ENCODE assay signal across 8 cellular contexts in the genomic region with DNA sequence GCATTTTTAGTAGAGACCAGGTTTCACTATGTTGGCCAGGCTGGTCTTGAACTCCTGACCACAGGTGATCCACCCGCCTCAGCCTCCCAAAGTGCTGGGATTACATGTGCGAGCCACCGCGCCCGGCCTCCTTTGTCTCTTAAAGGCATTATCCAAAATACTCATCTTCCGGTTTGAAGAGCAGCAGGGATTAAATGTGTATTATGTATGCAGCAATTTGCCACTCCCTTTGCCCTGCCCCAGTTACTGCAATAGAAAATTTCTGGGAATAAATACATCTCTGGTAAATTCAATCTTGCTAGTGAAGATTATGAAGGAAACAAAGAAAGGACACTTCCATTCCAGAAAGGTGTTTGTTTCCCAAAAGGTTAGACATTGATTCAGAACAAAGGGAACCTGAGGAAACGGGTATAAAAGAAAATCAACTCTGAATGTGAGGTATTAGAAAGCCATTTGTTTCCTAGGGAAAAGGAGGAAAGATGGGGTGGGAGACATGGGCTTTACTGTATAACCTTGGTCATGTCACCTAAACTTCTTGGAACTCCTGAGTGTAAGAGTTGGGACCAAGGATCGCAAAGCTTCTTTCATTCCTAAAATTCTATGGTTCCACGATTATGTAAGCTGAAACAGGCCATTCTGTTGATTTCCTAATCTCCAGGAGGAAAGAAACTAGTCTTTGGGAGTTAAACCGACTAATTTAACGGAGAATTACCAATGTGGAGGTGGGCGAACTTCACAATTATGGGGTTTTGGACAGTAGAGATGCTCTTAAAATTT. TPM values are rescaled to one million over a fixed set of nuclear protein-coding genes. Genes with fewer than 3 reads are reported as not detected.
DNase-seq lines count a peak whose midpoint lies in the region; ATAC-seq and TF ChIP-seq lines count a peak whose summit lies in the region.

No MANE protein-coding gene starts in this region.

- H3K4me3 ChIP-seq in GM12865 (ENCODE audit: low read depth, low read length): peak overlapping the region; percentile 93
- H3K4me3 ChIP-seq in NT2/D1 (ENCODE audit: insufficient read length, low read depth): peak overlapping the region; percentile 76
- peak overlapping the region; percentile 97 for H3K4me3 ChIP-seq in ectodermal cell (ENCODE audit: insufficient read depth, low read depth, low read length)
- H3K4me3 ChIP-seq in neural progenitor cell: peak overlapping the region; percentile 97

- peaks cover 16% of the 10 kb centered on the region for H3K27me3 Mint-ChIP-seq in neural progenitor cell (ENCODE audit: insufficient read depth, low read depth)

- H3K4me3 Mint-ChIP-seq in neural progenitor cell: peak overlapping the region; percentile 92

- no peak for TF ChIP-seq CTCF in GM12865 (IDR thresholded peaks at IDR 0.05; ENCODE audit: insufficient read depth, low read depth, low read length, missing control alignments)
- no peak for TF ChIP-seq CTCF in neural progenitor cell (IDR thresholded peaks at IDR 0.05)

- no peak for ATAC-seq in GM21825 (IDR thresholded peaks at IDR 0.05; ENCODE audit: unreplicated experiment)

- H3K27ac Mint-ChIP-seq in neural progenitor cell: peak overlapping the region; percentile 94

- no peaks in the 10 kb centered on the region for H3K36me3 ChIP-seq in NT2/D1 (ENCODE audit: insufficient read depth, insufficient read length, low read length)
- no peaks in the 10 kb centered on the region for H3K36me3 ChIP-seq in ectodermal cell (ENCODE audit: control insufficient read depth, insufficient read depth, low read length)
- no peaks in the 10 kb centered on the region for H3K36me3 ChIP-seq in neural progenitor cell

- H3K9me3 ChIP-seq in NT2/D1 (ENCODE audit: insufficient read depth, low read length) (no peaks in the 10 kb centered on the region), ectodermal cell (ENCODE audit: control insufficient read depth, low read length) (no peaks in the 10 kb centered on the region), neural progenitor cell (ENCODE audit: low read depth) (no peaks in the 10 kb centered on the region)

- peaks cover 28% of the 10 kb centered on the region for H3K79me2 ChIP-seq in neural progenitor cell (ENCODE audit: low read depth)

- H3K27ac ChIP-seq in ectodermal cell (ENCODE audit: insufficient read depth, low read depth, low read length, poor library complexity, severe bottlenecking) (no peak overlapping the region), neural progenitor cell (no peak overlapping the region)

- H3K4me1 Mint-ChIP-seq in neural progenitor cell: peaks cover 27% of the 10 kb centered on the region

- peaks cover 3% of the 10 kb centered on the region for H3K9me3 Mint-ChIP-seq in neural progenitor cell

- WGBS in ectodermal cell, 2 experiments: 68 to 71% methylated on average over 12 of the region's 12 CpGs

- no peaks in the 10 kb centered on the region for H3K27me3 ChIP-seq in NT2/D1 (ENCODE audit: insufficient read depth, insufficient read length)
- peaks cover 12% of the 10 kb centered on the region for H3K27me3 ChIP-seq in ectodermal cell (ENCODE audit: control insufficient read depth, insufficient read depth, low read length, poor library complexity, severe bottlenecking)
- H3K27me3 ChIP-seq in neural progenitor cell: peaks cover 13% of the 10 kb centered on the region

- peaks cover 28% of the 10 kb centered on the region for H4K20me1 ChIP-seq in neural progenitor cell (ENCODE audit: low read depth)

- DNase-seq in GM12865 (ENCODE audit: low read depth) (no peak), NT2/D1 (ENCODE audit: low read depth, low spot score) (no peak), neural progenitor cell (ENCODE audit: low spot score) (peak; percentile 9), HuH-7 (ENCODE audit: low spot score) (no peak), AML-193 (lab: John Stamatoyannopoulos, UW) (no peak), CD1c-positive myeloid dendritic cell (ENCODE audit: extremely low spot score) (no peak)

- H3K9ac ChIP-seq in NT2/D1 (ENCODE audit: insufficient read length, low read depth): peak overlapping the region; percentile 90
- H3K9ac ChIP-seq in neural progenitor cell: no peak overlapping the region

- peaks cover 44% of the 10 kb centered on the region for H3F3A ChIP-seq in neural progenitor cell (ENCODE audit: low read depth)

- H3K4me2 ChIP-seq in neural progenitor cell: peak overlapping the region; percentile 90

- no peaks in the 10 kb centered on the region for H3K36me3 Mint-ChIP-seq in neural progenitor cell

- no peaks in the 10 kb centered on the region for H3K4me1 ChIP-seq in NT2/D1 (ENCODE audit: insufficient read depth, insufficient read length)
- peaks cover 7% of the 10 kb centered on the region for H3K4me1 ChIP-seq in ectodermal cell (ENCODE audit: control insufficient read depth, insufficient read depth, low read length)
- H3K4me1 ChIP-seq in neural progenitor cell: peaks cover 16% of the 10 kb centered on the region

- peak overlapping the region; percentile 97 for H2AFZ ChIP-seq in neural progenitor cell (replicated peaks)

RNA-seq across cellular contexts. Expression of a gene that starts 1.0 kb away (rescaled TPM):
- 8.6 TPM for polyA plus RNA-seq in ectodermal cell (2013, experiment 1 of 4)
- polyA plus RNA-seq in ectodermal cell (2013, experiment 2 of 4): 8.6 TPM
- polyA plus RNA-seq in ectodermal cell (2013, experiment 3 of 4): 8.0 TPM
- polyA plus RNA-seq in ectodermal cell (2013, experiment 4 of 4): 9.9 TPM
- total RNA-seq in neural progenitor cell (ENCODE audit: low replicate concordance): 27.4 and 33.1 TPM in 2 replicates
